16 cellular contexts compared by ENCODE assay signal in genomic region chr14:25122843-25123242, GRCh38.
DNase-seq lines count a peak whose midpoint lies in the region; ATAC-seq and TF ChIP-seq lines count a peak whose summit lies in the region.
"Had no signal": no experiment of that assay in that cellular context is flagged by ENCODE, and none has a peak within 500 bp of the region (broad histone marks: within the 10 kb centered on the region; RNA-seq: fewer than 3 reads in every experiment).

No MANE protein-coding gene starts in this region.

- H3K4me1 Mint-ChIP-seq in stimulated activated effector memory CD8-positive, alpha-beta T cell treated with anti-CD3 and anti-CD28 coated beads, Interleukin-12 subunit alpha, Interleukin-12 subunit beta, amount 100 ng/mL, for 72 hours: no peaks in the 10 kb centered on the region
- no peaks in the 10 kb centered on the region for H3K4me1 Mint-ChIP-seq in activated naive CD8-positive, alpha-beta T cell treated with anti-CD3 and anti-CD28 coated beads for 36 hours

- 58% methylated on average over 3 of the region's 3 CpGs for WGBS in smooth muscle cell (ENCODE audit: low lambda C conversion rate)

- H3K36me3 ChIP-seq in left ventricle myocardium inferior (no peaks in the 10 kb centered on the region), smooth muscle cell (ENCODE audit: low read depth) (no peaks in the 10 kb centered on the region)
- H3K36me3 ChIP-seq: BE2C had no signal

- H3K36me3 Mint-ChIP-seq in stimulated activated effector memory CD8-positive, alpha-beta T cell treated with anti-CD3 and anti-CD28 coated beads, Interleukin-12 subunit alpha, Interleukin-12 subunit beta, amount 100 ng/mL, for 72 hours: no peaks in the 10 kb centered on the region
- H3K36me3 Mint-ChIP-seq in activated naive CD8-positive, alpha-beta T cell treated with anti-CD3 and anti-CD28 coated beads for 36 hours: no peaks in the 10 kb centered on the region

- intact Hi-C loops in left ventricle myocardium inferior (cut with micrococcal nuclease): no loop called here
- intact Hi-C loops in left ventricle myocardium superior (cut with micrococcal nuclease): loop anchor here (10.0 kb wide), 1 partner anchor 308 kb away; no protein-coding TSS in a partner anchor

- H3K4me3 ChIP-seq in left ventricle myocardium inferior (no peak overlapping the region), smooth muscle cell (no peak overlapping the region)

- no peak overlapping the region for H3K4me3 Mint-ChIP-seq in stimulated activated effector memory CD8-positive, alpha-beta T cell treated with anti-CD3 and anti-CD28 coated beads, Interleukin-12 subunit alpha, Interleukin-12 subunit beta, amount 100 ng/mL, for 72 hours
- no peak overlapping the region for H3K4me3 Mint-ChIP-seq in activated naive CD8-positive, alpha-beta T cell treated with anti-CD3 and anti-CD28 coated beads for 36 hours
- H3K4me3 Mint-ChIP-seq: CD4-positive, alpha-beta T cell had no signal

- H3K79me2 ChIP-seq in smooth muscle cell (ENCODE audit: low read depth): no peaks in the 10 kb centered on the region

- no peak overlapping the region for H3K9ac ChIP-seq in smooth muscle cell (ENCODE audit: low read depth)

- TF ChIP-seq CTCF in left ventricle myocardium inferior (IDR thresholded peaks at IDR 0.05; ENCODE audit: borderline replicate concordance) (no peak), smooth muscle cell (IDR thresholded peaks at IDR 0.05; ENCODE audit: borderline replicate concordance, insufficient read depth, poor library complexity, severe bottlenecking) (no peak)

- H3K27ac Mint-ChIP-seq in stimulated activated effector memory CD8-positive, alpha-beta T cell treated with anti-CD3 and anti-CD28 coated beads, Interleukin-12 subunit alpha, Interleukin-12 subunit beta, amount 100 ng/mL, for 72 hours: no peak overlapping the region
- no peak overlapping the region for H3K27ac Mint-ChIP-seq in activated naive CD8-positive, alpha-beta T cell treated with anti-CD3 and anti-CD28 coated beads for 36 hours
- H3K27ac Mint-ChIP-seq: CD4-positive, alpha-beta T cell had no signal

- H3F3A ChIP-seq in smooth muscle cell (ENCODE audit: low read depth): peaks cover 27% of the 10 kb centered on the region

- H3K9me3 ChIP-seq in left ventricle myocardium inferior (replicated peaks) (no peaks in the 10 kb centered on the region), smooth muscle cell (replicated peaks; ENCODE audit: low read depth) (no peaks in the 10 kb centered on the region)
- H3K9me3 ChIP-seq: BE2C had no signal

- H3K4me1 ChIP-seq in left ventricle myocardium inferior: peaks cover 31% of the 10 kb centered on the region
- H3K4me1 ChIP-seq in smooth muscle cell (ENCODE audit: low read depth): no peaks in the 10 kb centered on the region
- H3K4me1 ChIP-seq: BE2C had no signal

- H3K27me3 Mint-ChIP-seq in activated naive CD8-positive, alpha-beta T cell treated with anti-CD3 and anti-CD28 coated beads for 36 hours: peaks cover 14% of the 10 kb centered on the region

- no peaks in the 10 kb centered on the region for H3K9me3 Mint-ChIP-seq in stimulated activated effector memory CD8-positive, alpha-beta T cell treated with anti-CD3 and anti-CD28 coated beads, Interleukin-12 subunit alpha, Interleukin-12 subunit beta, amount 100 ng/mL, for 72 hours
- no peaks in the 10 kb centered on the region for H3K9me3 Mint-ChIP-seq in activated naive CD8-positive, alpha-beta T cell treated with anti-CD3 and anti-CD28 coated beads for 36 hours
- H3K9me3 Mint-ChIP-seq: CD4-positive, alpha-beta T cell had no signal

- ATAC-seq in left ventricle myocardium superior (no peak), HG03039 (IDR thresholded peaks at IDR 0.05; ENCODE audit: unreplicated experiment) (peak; percentile 58)
- ATAC-seq in stimulated activated effector memory CD8-positive, alpha-beta T cell treated with anti-CD3 and anti-CD28 coated beads, Interleukin-12 subunit alpha, Interleukin-12 subunit beta, amount 100 ng/mL, for 72 hours: no peak

- peak overlapping the region; percentile 34 for H3K4me2 ChIP-seq in smooth muscle cell

- DNase-seq in left ventricle myocardium inferior (no peak), left ventricle myocardium superior (no peak), dedifferentiated amniotic fluid mesenchymal stem cell (ENCODE audit: extremely low spot score) (peak; percentile 3), smooth muscle cell (lab: John Stamatoyannopoulos, UW; ENCODE audit: unreplicated experiment) (no peak), activated T-cell treated with anti-CD3 and anti-CD28 coated beads for 4 hours (no peak)
- no peak for DNase-seq in stimulated activated effector memory CD8-positive, alpha-beta T cell treated with anti-CD3 and anti-CD28 coated beads, Interleukin-12 subunit alpha, Interleukin-12 subunit beta, amount 100 ng/mL, for 72 hours (ENCODE audit: low spot score in 2 of 2)
- no peak for DNase-seq in activated naive CD8-positive, alpha-beta T cell treated with anti-CD3 and anti-CD28 coated beads for 36 hours
- DNase-seq: BE2C; Calu3; CD4-positive, alpha-beta T cell; NCI-H2029; NCI-H2171; NCI-H446; RPMI8226 had no signal

- peak overlapping the region; percentile 43 for H3K27ac ChIP-seq in left ventricle myocardium inferior (replicated peaks)
- H3K27ac ChIP-seq in smooth muscle cell (ENCODE audit: low read depth): peak overlapping the region; percentile 84
- H3K27ac ChIP-seq: 22Rv1 had no signal

- no peaks in the 10 kb centered on the region for H3K27me3 ChIP-seq in left ventricle myocardium inferior (ENCODE audit: low read depth)
- no peaks in the 10 kb centered on the region for H3K27me3 ChIP-seq in smooth muscle cell (ENCODE audit: low read depth)
- H3K27me3 ChIP-seq: BE2C had no signal

- H2AFZ ChIP-seq in smooth muscle cell (ENCODE audit: low read depth): no peak overlapping the region

- no peaks in the 10 kb centered on the region for H4K20me1 ChIP-seq in smooth muscle cell (ENCODE audit: low read depth)
